ENCODE assay signal across 1 cellular context in genomic region chr9:92191801-92192200, GRCh38.
TF ChIP-seq lines count a peak whose summit lies in the region.

No MANE protein-coding gene starts in this region.

TF ChIP-seq in SK-N-SH treated with all-trans-retinoic acid at 6 μM for 48 hours, 23 proteins besides CTCF, POLR2A, EP300 and RAD21 (continued from another document):
- TF ChIP-seq POU6F1 (CRISPR knock-in tag; IDR thresholded peaks at IDR 0.05; ENCODE audit: borderline replicate concordance, low read depth) (no peak), TCF4 (CRISPR knock-in tag; IDR thresholded peaks at IDR 0.05; ENCODE audit: borderline replicate concordance) (no peak), ZFP30 (CRISPR knock-in tag; IDR thresholded peaks at IDR 0.05) (no peak)
